In the genomic region with DNA sequence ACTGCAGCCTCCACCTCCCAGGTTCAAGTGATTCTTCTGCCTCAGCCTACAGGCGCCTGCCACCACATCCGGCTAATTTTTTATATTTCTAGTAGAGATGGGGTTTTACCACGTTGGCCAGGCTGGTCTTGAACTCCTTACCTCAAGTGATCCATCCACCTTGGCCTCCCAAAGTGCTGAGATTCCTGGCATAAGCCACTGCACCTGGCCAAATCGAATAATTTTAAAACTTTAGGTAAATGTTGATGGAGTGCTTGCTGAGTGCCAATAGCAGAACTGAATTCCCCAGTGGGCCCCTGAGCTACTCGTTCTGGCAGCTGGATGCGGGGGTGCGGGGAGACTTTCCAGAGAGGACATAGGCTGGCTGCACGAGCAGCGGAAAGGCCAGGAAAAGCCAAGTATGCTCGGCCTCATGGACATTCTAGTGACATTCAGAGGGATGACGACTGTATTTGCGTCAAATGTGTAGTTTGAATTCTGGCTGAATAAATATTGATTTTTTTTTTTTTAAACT, we compare ENCODE assay signal across 3 cellular contexts.
TF ChIP-seq lines count a peak whose summit lies in the region.

No MANE protein-coding gene starts in this region.

TF ChIP-seq in SK-N-SH, 30 proteins besides CTCF, POLR2A, EP300 and RAD21:
- TF ChIP-seq FOSL2 (IDR thresholded peaks at IDR 0.05; ENCODE audit: borderline replicate concordance, low read depth), result no peak
- no peak for TF ChIP-seq SIN3A (IDR thresholded peaks at IDR 0.05; ENCODE audit: borderline replicate concordance, low read depth, low read length)
- no peak for TF ChIP-seq YY1 (IDR thresholded peaks at IDR 0.05; ENCODE audit: low read depth)
- no peak for TF ChIP-seq FOXJ3 (CRISPR knock-in tag; IDR thresholded peaks at IDR 0.05)
- no peak for TF ChIP-seq POLR2AphosphoS5 (IDR thresholded peaks at IDR 0.05; ENCODE audit: low read depth, low read length)
- TF ChIP-seq FOXM1 (IDR thresholded peaks at IDR 0.05; ENCODE audit: low read depth), result no peak

TF ChIP-seq in SK-N-SH treated with all-trans-retinoic acid at 6 μM for 48 hours, 23 proteins besides CTCF, POLR2A, EP300 and RAD21:
- TF ChIP-seq ZNF70 (CRISPR knock-in tag; IDR thresholded peaks at IDR 0.05), result no peak
- TF ChIP-seq, protein P1, sequence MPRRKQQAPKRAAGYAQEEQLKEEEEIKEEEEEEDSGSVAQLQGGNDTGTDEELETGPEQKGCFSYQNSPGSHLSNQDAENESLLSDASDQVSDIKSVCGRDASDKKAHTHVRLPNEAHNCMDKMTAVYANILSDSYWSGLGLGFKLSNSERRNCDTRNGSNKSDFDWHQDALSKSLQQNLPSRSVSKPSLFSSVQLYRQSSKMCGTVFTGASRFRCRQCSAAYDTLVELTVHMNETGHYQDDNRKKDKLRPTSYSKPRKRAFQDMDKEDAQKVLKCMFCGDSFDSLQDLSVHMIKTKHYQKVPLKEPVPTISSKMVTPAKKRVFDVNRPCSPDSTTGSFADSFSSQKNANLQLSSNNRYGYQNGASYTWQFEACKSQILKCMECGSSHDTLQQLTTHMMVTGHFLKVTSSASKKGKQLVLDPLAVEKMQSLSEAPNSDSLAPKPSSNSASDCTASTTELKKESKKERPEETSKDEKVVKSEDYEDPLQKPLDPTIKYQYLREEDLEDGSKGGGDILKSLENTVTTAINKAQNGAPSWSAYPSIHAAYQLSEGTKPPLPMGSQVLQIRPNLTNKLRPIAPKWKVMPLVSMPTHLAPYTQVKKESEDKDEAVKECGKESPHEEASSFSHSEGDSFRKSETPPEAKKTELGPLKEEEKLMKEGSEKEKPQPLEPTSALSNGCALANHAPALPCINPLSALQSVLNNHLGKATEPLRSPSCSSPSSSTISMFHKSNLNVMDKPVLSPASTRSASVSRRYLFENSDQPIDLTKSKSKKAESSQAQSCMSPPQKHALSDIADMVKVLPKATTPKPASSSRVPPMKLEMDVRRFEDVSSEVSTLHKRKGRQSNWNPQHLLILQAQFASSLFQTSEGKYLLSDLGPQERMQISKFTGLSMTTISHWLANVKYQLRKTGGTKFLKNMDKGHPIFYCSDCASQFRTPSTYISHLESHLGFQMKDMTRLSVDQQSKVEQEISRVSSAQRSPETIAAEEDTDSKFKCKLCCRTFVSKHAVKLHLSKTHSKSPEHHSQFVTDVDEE (CRISPR knock-in tag; IDR thresholded peaks at IDR 0.05), result no peak
- TF ChIP-seq ZFP3 (CRISPR knock-in tag; IDR thresholded peaks at IDR 0.05), result no peak
- no peak for TF ChIP-seq ZNF8 (CRISPR knock-in tag; IDR thresholded peaks at IDR 0.05)
- no peak for TF ChIP-seq TCF4 (CRISPR knock-in tag; IDR thresholded peaks at IDR 0.05; ENCODE audit: borderline replicate concordance)
- TF ChIP-seq ZC3H10 (CRISPR knock-in tag; IDR thresholded peaks at IDR 0.05), result no peak
- TF ChIP-seq ZNF565 (CRISPR knock-in tag; conservative IDR thresholded peaks at IDR 0.05; ENCODE audit: low read depth), result no peak
- TF ChIP-seq GLIS3 (CRISPR knock-in tag; IDR thresholded peaks at IDR 0.05), result no peak
- TF ChIP-seq PPARA (CRISPR knock-in tag; IDR thresholded peaks at IDR 0.05; ENCODE audit: borderline replicate concordance), result no peak
- no peak for TF ChIP-seq TOX (CRISPR knock-in tag; IDR thresholded peaks at IDR 0.05; ENCODE audit: borderline replicate concordance)
- TF ChIP-seq ISL1 (CRISPR knock-in tag; IDR thresholded peaks at IDR 0.05), result no peak
- TF ChIP-seq CREB5 (CRISPR knock-in tag; IDR thresholded peaks at IDR 0.05; ENCODE audit: low read depth), result no peak
- no peak for TF ChIP-seq CSDC2 (CRISPR knock-in tag; IDR thresholded peaks at IDR 0.05)
- TF ChIP-seq, protein P2, sequence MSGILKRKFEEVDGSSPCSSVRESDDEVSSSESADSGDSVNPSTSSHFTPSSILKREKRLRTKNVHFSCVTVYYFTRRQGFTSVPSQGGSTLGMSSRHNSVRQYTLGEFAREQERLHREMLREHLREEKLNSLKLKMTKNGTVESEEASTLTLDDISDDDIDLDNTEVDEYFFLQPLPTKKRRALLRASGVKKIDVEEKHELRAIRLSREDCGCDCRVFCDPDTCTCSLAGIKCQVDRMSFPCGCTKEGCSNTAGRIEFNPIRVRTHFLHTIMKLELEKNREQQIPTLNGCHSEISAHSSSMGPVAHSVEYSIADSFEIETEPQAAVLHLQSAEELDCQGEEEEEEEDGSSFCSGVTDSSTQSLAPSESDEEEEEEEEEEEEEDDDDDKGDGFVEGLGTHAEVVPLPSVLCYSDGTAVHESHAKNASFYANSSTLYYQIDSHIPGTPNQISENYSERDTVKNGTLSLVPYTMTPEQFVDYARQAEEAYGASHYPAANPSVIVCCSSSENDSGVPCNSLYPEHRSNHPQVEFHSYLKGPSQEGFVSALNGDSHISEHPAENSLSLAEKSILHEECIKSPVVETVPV (CRISPR knock-in tag; IDR thresholded peaks at IDR 0.05), result no peak
- no peak for TF ChIP-seq ZFP30 (CRISPR knock-in tag; IDR thresholded peaks at IDR 0.05)
TF ChIP-seq in SK-N-SH treated with all-trans-retinoic acid at 6 μM for 48 hours: peak in this region for 0.

TF ChIP-seq in GM12878, 131 proteins besides CTCF, POLR2A, EP300 and RAD21:
- no peak for TF ChIP-seq MTA2 (IDR thresholded peaks at IDR 0.05; ENCODE audit: low read depth)
- no peak for TF ChIP-seq SPI1 (IDR thresholded peaks at IDR 0.05; ENCODE audit: borderline replicate concordance, insufficient read depth, low read depth, low read length)
- TF ChIP-seq CHD1 (IDR thresholded peaks at IDR 0.05; ENCODE audit: low read depth, low read length), result no peak
- TF ChIP-seq POLR2AphosphoS5 (IDR thresholded peaks at IDR 0.05; ENCODE audit: low read length), result no peak
- no peak for TF ChIP-seq NR2F1 (conservative IDR thresholded peaks at IDR 0.05)
- TF ChIP-seq, protein P3, sequence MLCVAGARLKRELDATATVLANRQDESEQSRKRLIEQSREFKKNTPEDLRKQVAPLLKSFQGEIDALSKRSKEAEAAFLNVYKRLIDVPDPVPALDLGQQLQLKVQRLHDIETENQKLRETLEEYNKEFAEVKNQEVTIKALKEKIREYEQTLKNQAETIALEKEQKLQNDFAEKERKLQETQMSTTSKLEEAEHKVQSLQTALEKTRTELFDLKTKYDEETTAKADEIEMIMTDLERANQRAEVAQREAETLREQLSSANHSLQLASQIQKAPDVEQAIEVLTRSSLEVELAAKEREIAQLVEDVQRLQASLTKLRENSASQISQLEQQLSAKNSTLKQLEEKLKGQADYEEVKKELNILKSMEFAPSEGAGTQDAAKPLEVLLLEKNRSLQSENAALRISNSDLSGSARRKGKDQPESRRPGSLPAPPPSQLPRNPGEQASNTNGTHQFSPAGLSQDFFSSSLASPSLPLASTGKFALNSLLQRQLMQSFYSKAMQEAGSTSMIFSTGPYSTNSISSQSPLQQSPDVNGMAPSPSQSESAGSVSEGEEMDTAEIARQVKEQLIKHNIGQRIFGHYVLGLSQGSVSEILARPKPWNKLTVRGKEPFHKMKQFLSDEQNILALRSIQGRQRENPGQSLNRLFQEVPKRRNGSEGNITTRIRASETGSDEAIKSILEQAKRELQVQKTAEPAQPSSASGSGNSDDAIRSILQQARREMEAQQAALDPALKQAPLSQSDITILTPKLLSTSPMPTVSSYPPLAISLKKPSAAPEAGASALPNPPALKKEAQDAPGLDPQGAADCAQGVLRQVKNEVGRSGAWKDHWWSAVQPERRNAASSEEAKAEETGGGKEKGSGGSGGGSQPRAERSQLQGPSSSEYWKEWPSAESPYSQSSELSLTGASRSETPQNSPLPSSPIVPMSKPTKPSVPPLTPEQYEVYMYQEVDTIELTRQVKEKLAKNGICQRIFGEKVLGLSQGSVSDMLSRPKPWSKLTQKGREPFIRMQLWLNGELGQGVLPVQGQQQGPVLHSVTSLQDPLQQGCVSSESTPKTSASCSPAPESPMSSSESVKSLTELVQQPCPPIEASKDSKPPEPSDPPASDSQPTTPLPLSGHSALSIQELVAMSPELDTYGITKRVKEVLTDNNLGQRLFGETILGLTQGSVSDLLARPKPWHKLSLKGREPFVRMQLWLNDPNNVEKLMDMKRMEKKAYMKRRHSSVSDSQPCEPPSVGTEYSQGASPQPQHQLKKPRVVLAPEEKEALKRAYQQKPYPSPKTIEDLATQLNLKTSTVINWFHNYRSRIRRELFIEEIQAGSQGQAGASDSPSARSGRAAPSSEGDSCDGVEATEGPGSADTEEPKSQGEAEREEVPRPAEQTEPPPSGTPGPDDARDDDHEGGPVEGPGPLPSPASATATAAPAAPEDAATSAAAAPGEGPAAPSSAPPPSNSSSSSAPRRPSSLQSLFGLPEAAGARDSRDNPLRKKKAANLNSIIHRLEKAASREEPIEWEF (IDR thresholded peaks at IDR 0.05; ENCODE audit: insufficient replicate concordance, low read depth, low read length), result no peak
- no peak for TF ChIP-seq RFX5 (IDR thresholded peaks at IDR 0.05; ENCODE audit: low read depth, low read length)
- no peak for TF ChIP-seq RB1 (IDR thresholded peaks at IDR 0.05; ENCODE audit: borderline replicate concordance)
- TF ChIP-seq ZBTB4 (CRISPR knock-in tag; IDR thresholded peaks at IDR 0.05), result no peak
- no peak for TF ChIP-seq SP1 (IDR thresholded peaks at IDR 0.05; ENCODE audit: low read depth, low read length)
- TF ChIP-seq TCF7 (IDR thresholded peaks at IDR 0.05; ENCODE audit: borderline replicate concordance), result no peak
- TF ChIP-seq, protein P4, sequence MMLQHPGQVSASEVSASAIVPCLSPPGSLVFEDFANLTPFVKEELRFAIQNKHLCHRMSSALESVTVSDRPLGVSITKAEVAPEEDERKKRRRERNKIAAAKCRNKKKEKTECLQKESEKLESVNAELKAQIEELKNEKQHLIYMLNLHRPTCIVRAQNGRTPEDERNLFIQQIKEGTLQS (IDR thresholded peaks at IDR 0.05; ENCODE audit: borderline replicate concordance, extremely low read depth, low read depth, low read length), result no peak
- no peak for TF ChIP-seq TBL1XR1 (IDR thresholded peaks at IDR 0.05; ENCODE audit: low read depth, low read length)
- TF ChIP-seq E2F4 (IDR thresholded peaks at IDR 0.05; ENCODE audit: low read depth, low read length), result no peak
- TF ChIP-seq ZSCAN29 (IDR thresholded peaks at IDR 0.05), result no peak
- TF ChIP-seq BCL11A (IDR thresholded peaks at IDR 0.05; ENCODE audit: low read depth, low read length), result no peak
- TF ChIP-seq, protein P5, sequence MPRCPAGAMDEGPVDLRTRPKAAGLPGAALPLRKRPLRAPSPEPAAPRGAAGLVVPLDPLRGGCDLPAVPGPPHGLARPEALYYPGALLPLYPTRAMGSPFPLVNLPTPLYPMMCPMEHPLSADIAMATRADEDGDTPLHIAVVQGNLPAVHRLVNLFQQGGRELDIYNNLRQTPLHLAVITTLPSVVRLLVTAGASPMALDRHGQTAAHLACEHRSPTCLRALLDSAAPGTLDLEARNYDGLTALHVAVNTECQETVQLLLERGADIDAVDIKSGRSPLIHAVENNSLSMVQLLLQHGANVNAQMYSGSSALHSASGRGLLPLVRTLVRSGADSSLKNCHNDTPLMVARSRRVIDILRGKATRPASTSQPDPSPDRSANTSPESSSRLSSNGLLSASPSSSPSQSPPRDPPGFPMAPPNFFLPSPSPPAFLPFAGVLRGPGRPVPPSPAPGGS (IDR thresholded peaks at IDR 0.05; ENCODE audit: borderline replicate concordance, insufficient read depth, low read depth, low read length, poor library complexity, severe bottlenecking), result no peak
- TF ChIP-seq CHD2 (IDR thresholded peaks at IDR 0.05; ENCODE audit: borderline replicate concordance, low read depth, low read length), result no peak
